Comparison of ENCODE assay signal across 8 cellular contexts in genomic region chr4:26822546-26822945, GRCh38. TPM values are rescaled to one million over a fixed set of nuclear protein-coding genes. Genes with fewer than 3 reads are reported as not detected.
DNase-seq lines count a peak whose midpoint lies in the region; ATAC-seq, FAIRE-seq and TF ChIP-seq lines count a peak whose summit lies in the region.

No MANE protein-coding gene starts in this region.

- ATAC-seq in GM21619 (IDR thresholded peaks at IDR 0.05; ENCODE audit: unreplicated experiment) (peak; percentile 62), right lobe of liver (peak in 2 of 4 donors; percentile 11 to 13)

- no peak for TF ChIP-seq CTCF in HL-60 (IDR thresholded peaks at IDR 0.05; ENCODE audit: insufficient read depth, low read length)
- no peak for TF ChIP-seq CTCF in right lobe of liver (IDR thresholded peaks at IDR 0.05)

- no peaks in the 10 kb centered on the region for H3K36me3 ChIP-seq in right lobe of liver

- no peaks in the 10 kb centered on the region for H3K9me3 ChIP-seq in right lobe of liver

- no peaks in the 10 kb centered on the region for H3K27me3 ChIP-seq in HL-60 (ENCODE audit: insufficient read depth, poor library complexity, severe bottlenecking)
- H3K27me3 ChIP-seq in right lobe of liver = no peaks in the 10 kb centered on the region

- peaks cover 0 to 20% (median 4%) of the 10 kb centered on the region in 4 donors for H3K4me1 ChIP-seq in right lobe of liver

- H3K27ac ChIP-seq in HL-60 (replicated peaks) (peak overlapping the region; percentile 10; the same call in 1 of the 2 replicates), right lobe of liver (peak overlapping the region; percentile 31 to 75 (median 61)), caudate nucleus (ENCODE audit: low read depth, low read length) (no peak overlapping the region)

- peak; percentile 89 for FAIRE-seq in GM18507 (lab: Jason Lieb, UNC)
- no peak for FAIRE-seq in RCC 7860 (lab: Jason Lieb, UNC)

- no peak for TF ChIP-seq POLR2A in right lobe of liver (IDR thresholded peaks at IDR 0.05)

- intact Hi-C loops in right lobe of liver (cut with DNase I) = no loop called here

- WGBS in right lobe of liver (ENCODE audit: insufficient coverage, low coverage, low lambda C conversion rate, missing lambda C conversion rate) = 19% methylated on average over 6 of the region's 6 CpGs

- peak; percentile 43 for DNase-seq in GM18507 (ENCODE audit: extremely low spot score, insufficient read length, low read depth)
- DNase-seq in HL-60 (ENCODE audit: low read depth in 1 of 2, low spot score in 1 of 2) = peak in 1 of 2 experiments; percentile 36
- DNase-seq in right lobe of liver = no peak
- no peak for DNase-seq in mucosa of gallbladder (ENCODE audit: low spot score)
- DNase-seq in caudate nucleus (lab: John Stamatoyannopoulos, UW) = no peak
- DNase-seq in RCC 7860 (ENCODE audit: low spot score) = no peak
- DNase-seq in SK-N-DZ (ENCODE audit: low spot score) = no peak

- H3K4me3 ChIP-seq in HL-60 (replicated peaks; ENCODE audit: insufficient read depth, low read length) = no peak overlapping the region
- no peak overlapping the region for H3K4me3 ChIP-seq in right lobe of liver

RNA-seq across cellular contexts. Expression of gene STIM2, which starts 38.1 kb away (rescaled TPM):
- total RNA-seq in right lobe of liver (10 to 100 TPM in 2 of 6 experiments, 1 to 10 TPM in 4; 9.1 to 14.6 (median 9.6) TPM), mucosa of gallbladder (54.0 TPM)
- 9.9 and 10.7 TPM in 2 replicates for polyA plus RNA-seq in SK-N-DZ (2014; cell fraction: cytosol; rRNA removed)
- 23.8 and 27.4 TPM in 2 replicates for polyA plus RNA-seq in SK-N-DZ (2014; cell fraction: nucleus; rRNA removed)
